ENCODE assay signal across 26 cellular contexts in the genomic region with DNA sequence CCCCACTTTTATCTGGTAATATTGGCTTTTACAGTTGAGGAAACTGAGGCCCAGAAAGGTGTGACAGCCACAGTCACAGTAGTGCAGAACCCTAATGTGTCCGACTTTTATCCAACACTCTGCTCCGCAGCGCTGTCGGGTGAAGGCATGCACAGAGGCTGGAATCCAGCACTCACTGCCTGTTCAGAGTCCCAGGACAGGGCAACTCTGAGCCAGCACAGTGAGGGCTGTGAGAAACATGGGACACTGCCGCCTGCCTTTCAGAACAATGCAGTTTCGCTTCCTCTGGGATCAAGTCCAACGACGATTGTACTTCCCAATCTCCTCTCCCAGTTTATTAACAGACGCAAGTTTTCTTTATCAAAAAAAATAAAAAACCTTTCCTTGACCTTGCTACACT. TPM values are rescaled to one million over a fixed set of nuclear protein-coding genes. Genes with fewer than 3 reads are reported as not detected.
DNase-seq lines count a peak whose midpoint lies in the region; ATAC-seq and TF ChIP-seq lines count a peak whose summit lies in the region.
"Had no signal": no experiment of that assay in that cellular context is flagged by ENCODE, and none has a peak within 500 bp of the region (broad histone marks: within the 10 kb centered on the region; RNA-seq: fewer than 3 reads in every experiment).

No MANE protein-coding gene starts in this region.

- H3K4me1 ChIP-seq in cardiac muscle cell (ENCODE audit: low read depth) (no peaks in the 10 kb centered on the region), lower lobe of right lung (no peaks in the 10 kb centered on the region), transverse colon (no peaks in the 10 kb centered on the region)
- H3K4me1 ChIP-seq: colonic mucosa, esophagus muscularis mucosa, gastroesophageal sphincter, suprapubic skin had no signal

- TF ChIP-seq POLR2A in transverse colon (IDR thresholded peaks at IDR 0.05): no peak

- H3K36me3 ChIP-seq in cardiac muscle cell (no peaks in the 10 kb centered on the region), lower lobe of right lung (no peaks in the 10 kb centered on the region), transverse colon (no peaks in the 10 kb centered on the region), MG63 (no peaks in the 10 kb centered on the region)
- H3K36me3 ChIP-seq: brain microvascular endothelial cell, colonic mucosa, esophagus muscularis mucosa, gastroesophageal sphincter, suprapubic skin had no signal

- H3K27me3 ChIP-seq in cardiac muscle cell: no peaks in the 10 kb centered on the region
- no peaks in the 10 kb centered on the region for H3K27me3 ChIP-seq in lower lobe of right lung (ENCODE audit: low read depth)
- H3K27me3 ChIP-seq in transverse colon: no peaks in the 10 kb centered on the region
- H3K27me3 ChIP-seq in MG63: no peaks in the 10 kb centered on the region
- H3K27me3 ChIP-seq: brain microvascular endothelial cell, colonic mucosa, esophagus muscularis mucosa, suprapubic skin had no signal

- H3K27ac ChIP-seq in cardiac muscle cell (no peak overlapping the region), lower lobe of right lung (no peak overlapping the region), transverse colon (no peak overlapping the region)
- H3K27ac ChIP-seq: brain microvascular endothelial cell, colonic mucosa, esophagus muscularis mucosa, gastroesophageal sphincter, SK-N-MC, suprapubic skin had no signal

- DNase-seq in RPMI7951 (ENCODE audit: low read depth) (peak; percentile 32), cardiac muscle cell (ENCODE audit: low read depth in 1 of 2, low spot score in 1 of 2) (peak; percentile 11 to 51), lower lobe of right lung (no peak), transverse colon (peak; percentile 11), MG63 (no peak)
- DNase-seq: activated CD4-positive, alpha-beta T cell treated with anti-CD3 and anti-CD28 coated beads for 48 hours; activated naive CD4-positive, alpha-beta T cell; activated T-cell treated with anti-CD3 and anti-CD28 coated beads, Interleukin-2, amount 50 U/mL, for 4 hours; brain microvascular endothelial cell; C1 segment of cervical spinal cord; colonic mucosa; HFFc6; naive B cell; NCI-H524; NK-92 treated with Interleukin-12 subunit alpha and Interleukin-12 subunit beta, amount 100 ng/mL, for 24 hours; stimulated activated naive B cell treated with anti-CD40 and anti-IgM and Interleukin-4, amounts not matched to agents 10 μg/mL and 1 μg/mL and 100 μg/mL, for 72 hours; T-helper 17 cell had no signal

- in situ Hi-C loops in transverse colon (cut with MboI; ENCODE audit: low pct_ligation_motif_present in 1 of 4, low pct_unique_long_range_greater_than_20kb in 1 of 4, low sequenced_read_pairs in 3 of 4): no loop called here

- WGBS in transverse colon (ENCODE audit: low coverage in 1 of 2), 2 donors: 86 to 91% methylated on average over 5 to 9 of the region's 9 CpGs

- TF ChIP-seq EP300 in transverse colon (IDR thresholded peaks at IDR 0.05; ENCODE audit: low read depth): no peak

- H3K4me3 ChIP-seq in cardiac muscle cell (no peak overlapping the region), lower lobe of right lung (no peak overlapping the region), transverse colon (no peak overlapping the region), MG63 (no peak overlapping the region)
- H3K4me3 ChIP-seq: colonic mucosa, esophagus muscularis mucosa, gastroesophageal sphincter, SK-N-MC, suprapubic skin had no signal

- no peaks in the 10 kb centered on the region for H3K9me3 ChIP-seq in cardiac muscle cell (ENCODE audit: low read depth)
- no peaks in the 10 kb centered on the region for H3K9me3 ChIP-seq in lower lobe of right lung
- no peaks in the 10 kb centered on the region for H3K9me3 ChIP-seq in transverse colon
- H3K9me3 ChIP-seq in MG63: no peaks in the 10 kb centered on the region
- H3K9me3 ChIP-seq: colonic mucosa, esophagus muscularis mucosa, gastroesophageal sphincter, suprapubic skin had no signal

- no peak for TF ChIP-seq CTCF in cardiac muscle cell (IDR thresholded peaks at IDR 0.05; ENCODE audit: low read depth, low read length)
- no peak for TF ChIP-seq CTCF in lower lobe of right lung (IDR thresholded peaks at IDR 0.05)
- no peak for TF ChIP-seq CTCF in transverse colon (IDR thresholded peaks at IDR 0.05)

- ATAC-seq in lower lobe of right lung (peak; percentile 39 to 70), HG02852 (IDR thresholded peaks at IDR 0.05; ENCODE audit: unreplicated experiment) (no peak), HG03159 (IDR thresholded peaks at IDR 0.05; ENCODE audit: unreplicated experiment) (no peak)
- ATAC-seq: activated T-cell treated with anti-CD3 and anti-CD28 coated beads, Interleukin-2, amount 50 U/mL, for 4 hours; gastroesophageal sphincter; Panc1; stimulated activated naive B cell treated with anti-CD40 and anti-IgM and Interleukin-4, amounts not matched to agents 10 μg/mL and 1 μg/mL and 100 μg/mL, for 72 hours; T-helper 17 cell had no signal

- intact Hi-C loops in lower lobe of right lung (cut with DNase I): no loop called here
- intact Hi-C loops in transverse colon (cut with DNase I; ENCODE audit: low total_unique reads): no loop called here

RNA-seq across cellular contexts. Expression of a gene that starts 41.9 kb away (rescaled TPM):
- total RNA-seq in RPMI7951 (2014; rRNA removed; shearing (Covaris generic)): 16.9 and 18.0 TPM in 2 replicates
- total RNA-seq in cardiac muscle cell: 51.3 and 60.9 TPM in 2 replicates
- 32.1 and 39.4 TPM in 2 replicates for polyA plus RNA-seq in cardiac muscle cell
- 69.5 TPM for total RNA-seq in lower lobe of right lung
- total RNA-seq in transverse colon: 100 to 1,000 TPM in 1 of 4 donors, 10 to 100 TPM in 3; 20.6 to 190 (median 65.5) TPM
- 118 and 133 TPM in 2 replicates for total RNA-seq in MG63 (2014; rRNA removed; shearing (Covaris generic); ENCODE audit: low replicate concordance)
- total RNA-seq: activated CD8-positive, alpha-beta memory T cell treated with anti-CD3 and anti-CD28 coated beads for 36 hours; HT1080 had no signal

Comparison
In these comparisons a context has a peak if more than half of its experiments do, and no peak if none do; other contexts are left out.
1. DNase-seq: peak in RPMI7951 (single experiment), cardiac muscle cell (2 of 2) and transverse colon (single experiment); none in lower lobe of right lung (single experiment) and MG63 (single experiment).
2. ATAC-seq: peak in lower lobe of right lung (2 of 2); none in HG02852 (single experiment) and HG03159 (single experiment).